Comparison of ENCODE assay signal across 11 cellular contexts in the genomic region with DNA sequence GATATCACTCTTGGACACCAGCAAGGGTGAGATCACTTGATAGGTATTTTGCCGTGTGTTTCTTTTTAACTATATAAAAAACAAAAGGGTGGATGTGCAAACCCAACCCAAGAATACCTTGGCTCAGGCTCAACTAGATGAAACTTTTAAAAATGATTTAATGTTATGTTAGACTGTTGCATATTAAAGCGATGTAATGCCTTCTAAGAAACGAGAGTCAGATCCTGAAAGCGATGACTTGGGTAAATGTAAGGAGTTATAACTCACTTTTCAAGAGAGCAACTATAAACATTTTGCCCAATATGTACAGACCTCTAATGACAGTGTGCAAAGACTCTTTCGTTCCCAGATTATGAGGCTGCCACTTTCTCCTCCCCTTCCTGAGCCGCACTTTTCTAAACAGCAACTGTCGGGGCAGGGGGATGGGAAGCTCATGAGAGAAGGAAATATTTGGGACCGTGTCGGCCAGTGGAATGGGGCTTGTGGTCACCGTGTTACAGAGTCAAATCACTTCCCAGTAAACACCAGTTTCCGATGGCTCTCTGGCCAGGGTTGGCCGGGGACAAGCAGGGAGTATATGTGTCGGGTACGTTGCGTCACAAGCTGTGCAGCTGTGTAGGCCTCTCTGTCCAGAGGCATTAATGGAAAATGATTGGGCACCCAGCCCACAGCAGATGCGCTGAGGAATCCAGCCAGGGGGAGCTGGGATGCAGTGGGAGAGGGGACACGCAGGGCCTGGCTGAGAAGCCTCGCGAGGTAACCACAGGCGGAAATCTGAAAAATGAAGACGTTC. TPM values are rescaled to one million over a fixed set of nuclear protein-coding genes. Genes with fewer than 3 reads are reported as not detected.
DNase-seq lines count a peak whose midpoint lies in the region; ATAC-seq, FAIRE-seq and TF ChIP-seq lines count a peak whose summit lies in the region.
"Had no signal": no experiment of that assay in that cellular context is flagged by ENCODE, and none has a peak within 500 bp of the region (broad histone marks: within the 10 kb centered on the region; RNA-seq: fewer than 3 reads in every experiment).

No MANE protein-coding gene starts in this region.

- H3K27ac ChIP-seq in astrocyte (ENCODE audit: low read depth, low read length) (no peak overlapping the region), right cardiac atrium (ENCODE audit: low read length) (no peak overlapping the region)

- no peaks in the 10 kb centered on the region for H3K79me2 ChIP-seq in astrocyte (ENCODE audit: insufficient read depth, low read length)

- DNase-seq in EH (ENCODE audit: low read depth) (peak; percentile 88), astrocyte (ENCODE audit: low read depth) (peak; percentile 68), right cardiac atrium (peak; percentile 70 to 74 (median 71)), progenitor cell of endocrine pancreas (ENCODE audit: low spot score, unreplicated experiment) (no peak), NAMALWA (ENCODE audit: low spot score) (no peak), HFFc6 (no peak)
- DNase-seq in activated naive CD8-positive, alpha-beta T cell treated with anti-CD3 and anti-CD28 coated beads, Interleukin-2, amount 50 U/mL, for 24 hours: no peak
- DNase-seq: activated CD4-positive, alpha-beta T cell treated with anti-CD3 and anti-CD28 coated beads for 4 hours; CD4-positive, CD25-positive, alpha-beta regulatory T cell; NCI-H2081 treated with DMSO at 0.1 percent for 48 hours had no signal

- H3K27me3 Mint-ChIP-seq in astrocyte (ENCODE audit: low read depth, unreplicated experiment) (peaks cover 12% of the 10 kb centered on the region), progenitor cell of endocrine pancreas (peaks cover 25% of the 10 kb centered on the region), HFFc6 (ENCODE audit: insufficient read depth) (peaks cover 9% of the 10 kb centered on the region)
- H3K27me3 Mint-ChIP-seq in activated naive CD8-positive, alpha-beta T cell treated with anti-CD3 and anti-CD28 coated beads, Interleukin-2, amount 50 U/mL, for 24 hours: peaks cover 8% of the 10 kb centered on the region
- H3K27me3 Mint-ChIP-seq: CD4-positive, CD25-positive, alpha-beta regulatory T cell had no signal

- no peak overlapping the region for H3K9ac ChIP-seq in astrocyte (ENCODE audit: low read length)

- 59% methylated on average over 21 of the region's 21 CpGs for WGBS in right cardiac atrium

- H3K27me3 ChIP-seq in astrocyte (ENCODE audit: insufficient read depth, low read length) (no peaks in the 10 kb centered on the region), right cardiac atrium (ENCODE audit: control insufficient read depth, insufficient read depth) (no peaks in the 10 kb centered on the region)

- H4K20me1 ChIP-seq in astrocyte (ENCODE audit: insufficient read depth, low read length): no peaks in the 10 kb centered on the region

- no peaks in the 10 kb centered on the region for H3K4me1 Mint-ChIP-seq in astrocyte (ENCODE audit: low read depth, unreplicated experiment)
- H3K4me1 Mint-ChIP-seq in progenitor cell of endocrine pancreas (ENCODE audit: low read depth): peaks cover 4% of the 10 kb centered on the region
- H3K4me1 Mint-ChIP-seq in activated naive CD8-positive, alpha-beta T cell treated with anti-CD3 and anti-CD28 coated beads, Interleukin-2, amount 50 U/mL, for 24 hours: no peaks in the 10 kb centered on the region
- peaks cover 17% of the 10 kb centered on the region for H3K4me1 Mint-ChIP-seq in HFFc6 (ENCODE audit: low read depth)
- H3K4me1 Mint-ChIP-seq: CD4-positive, CD25-positive, alpha-beta regulatory T cell had no signal

- intact Hi-C loops in right cardiac atrium (cut with DNase I): no loop called here

- peak; percentile 66 to 79 for ATAC-seq in right cardiac atrium
- no peak for ATAC-seq in activated naive CD8-positive, alpha-beta T cell treated with anti-CD3 and anti-CD28 coated beads, Interleukin-2, amount 50 U/mL, for 24 hours
- no peak for ATAC-seq in HG02642 (IDR thresholded peaks at IDR 0.05; ENCODE audit: poor library complexity, unreplicated experiment)

- no peak overlapping the region for H3K4me3 Mint-ChIP-seq in astrocyte (ENCODE audit: unreplicated experiment)
- H3K4me3 Mint-ChIP-seq in progenitor cell of endocrine pancreas (ENCODE audit: low read depth): no peak overlapping the region
- H3K4me3 Mint-ChIP-seq in activated naive CD8-positive, alpha-beta T cell treated with anti-CD3 and anti-CD28 coated beads, Interleukin-2, amount 50 U/mL, for 24 hours: no peak overlapping the region
- no peak overlapping the region for H3K4me3 Mint-ChIP-seq in HFFc6
- H3K4me3 Mint-ChIP-seq: CD4-positive, CD25-positive, alpha-beta regulatory T cell had no signal

- H3K9me3 ChIP-seq in astrocyte (ENCODE audit: insufficient read depth, low read depth, low read length) (no peaks in the 10 kb centered on the region), right cardiac atrium (ENCODE audit: control insufficient read depth, low read length) (peaks cover 3% of the 10 kb centered on the region)

- FAIRE-seq in astrocyte (lab: Jason Lieb, UNC): no peak

- H3K27ac Mint-ChIP-seq in astrocyte (ENCODE audit: unreplicated experiment) (no peak overlapping the region), progenitor cell of endocrine pancreas (peak overlapping the region; percentile 35), HFFc6 (no peak overlapping the region)
- no peak overlapping the region for H3K27ac Mint-ChIP-seq in activated naive CD8-positive, alpha-beta T cell treated with anti-CD3 and anti-CD28 coated beads, Interleukin-2, amount 50 U/mL, for 24 hours
- H3K27ac Mint-ChIP-seq: CD4-positive, CD25-positive, alpha-beta regulatory T cell had no signal

- H3K36me3 Mint-ChIP-seq in astrocyte (ENCODE audit: low read depth, unreplicated experiment): no peaks in the 10 kb centered on the region
- no peaks in the 10 kb centered on the region for H3K36me3 Mint-ChIP-seq in progenitor cell of endocrine pancreas (ENCODE audit: insufficient read depth)
- no peaks in the 10 kb centered on the region for H3K36me3 Mint-ChIP-seq in activated naive CD8-positive, alpha-beta T cell treated with anti-CD3 and anti-CD28 coated beads, Interleukin-2, amount 50 U/mL, for 24 hours (ENCODE audit: low read depth)
- peaks cover 6% of the 10 kb centered on the region; the same call in 1 of the 2 replicates for H3K36me3 Mint-ChIP-seq in HFFc6 (ENCODE audit: low read depth)
- H3K36me3 Mint-ChIP-seq: CD4-positive, CD25-positive, alpha-beta regulatory T cell had no signal

- TF ChIP-seq CTCF in astrocyte (IDR thresholded peaks at IDR 0.05; ENCODE audit: insufficient read depth, low read depth, low read length) (no peak), progenitor cell of endocrine pancreas (IDR thresholded peaks at IDR 0.05; ENCODE audit: unreplicated experiment) (no peak), HFFc6 (IDR thresholded peaks at IDR 0.05) (no peak)

- H2AFZ ChIP-seq in astrocyte (ENCODE audit: low read depth, low read length): no peak overlapping the region

- H3K4me1 ChIP-seq in astrocyte (ENCODE audit: insufficient read depth, low read length) (no peaks in the 10 kb centered on the region), right cardiac atrium (ENCODE audit: control insufficient read depth, insufficient read depth, low read length) (no peaks in the 10 kb centered on the region)

- no peaks in the 10 kb centered on the region for H3K36me3 ChIP-seq in astrocyte (ENCODE audit: insufficient read depth, low read length)

- H3K4me3 ChIP-seq in astrocyte (ENCODE audit: insufficient read depth, low read depth, low read length) (no peak overlapping the region), right cardiac atrium (ENCODE audit: low read length) (no peak overlapping the region)

- no peak overlapping the region for H3K4me2 ChIP-seq in astrocyte (ENCODE audit: low read length)

- peaks cover 6% of the 10 kb centered on the region for H3K9me3 Mint-ChIP-seq in astrocyte (ENCODE audit: unreplicated experiment)
- H3K9me3 Mint-ChIP-seq in progenitor cell of endocrine pancreas (ENCODE audit: low read depth): no peaks in the 10 kb centered on the region
- no peaks in the 10 kb centered on the region for H3K9me3 Mint-ChIP-seq in activated naive CD8-positive, alpha-beta T cell treated with anti-CD3 and anti-CD28 coated beads, Interleukin-2, amount 50 U/mL, for 24 hours
- no peaks in the 10 kb centered on the region for H3K9me3 Mint-ChIP-seq in HFFc6

RNA-seq across cellular contexts. Expression of a gene that starts 16.0 kb away (rescaled TPM):
- 0.55 and 0.95 TPM in 2 replicates for total RNA-seq in astrocyte
- 10 to 100 TPM in 1 of 4 donors, 1 to 10 TPM in 3; 8.4 to 10.3 (median 9.2) TPM for total RNA-seq in right cardiac atrium
- polyA plus RNA-seq in right cardiac atrium: 8.3 TPM
- total RNA-seq in progenitor cell of endocrine pancreas: 0.33 and 0.41 TPM in 2 replicates
- 1 to 10 TPM in 5 of 6 experiments, under 1 TPM in 1; 1.00 to 2.5 (median 1.9) TPM for total RNA-seq in HFFc6 (2021; fragmentation: NEBNext Ultra II Directional; extraction: Animal tissue kit (Norgen Biotek cat#: 25700))
- total RNA-seq: CD4-positive, CD25-positive, alpha-beta regulatory T cell had no signal
- polyA plus RNA-seq: CD4-positive, CD25-positive, alpha-beta regulatory T cell had no signal

RNA-seq across cellular contexts. Expression of a gene that starts 55.6 kb away (rescaled TPM):
- total RNA-seq in astrocyte (0.41 and 0.65 TPM in 2 replicates), right cardiac atrium (1 to 10 TPM; 4.4 to 7.6 (median 6.2) TPM), progenitor cell of endocrine pancreas (0.86 and 1.6 TPM in 2 replicates)
- polyA plus RNA-seq in right cardiac atrium: 2.9 TPM
- 10 to 100 TPM; 11.4 to 14.8 (median 13.5) TPM for total RNA-seq in HFFc6 (2021; fragmentation: NEBNext Ultra II Directional; extraction: Animal tissue kit (Norgen Biotek cat#: 25700))

Comparison
In these comparisons a context has a peak if more than half of its experiments do, and no peak if none do; other contexts are left out.
1. DNase-seq: peak in EH (single experiment), astrocyte (single experiment) and right cardiac atrium (3 of 3); none in progenitor cell of endocrine pancreas (single experiment), NAMALWA (single experiment), activated naive CD8-positive, alpha-beta T cell treated with anti-CD3 and anti-CD28 coated beads, Interleukin-2, amount 50 U/mL, for 24 hours (single experiment) and HFFc6 (single experiment).
2. ATAC-seq: peak in right cardiac atrium (2 of 2); none in activated naive CD8-positive, alpha-beta T cell treated with anti-CD3 and anti-CD28 coated beads, Interleukin-2, amount 50 U/mL, for 24 hours (single experiment) and HG02642 (single experiment).